In the genomic region with DNA sequence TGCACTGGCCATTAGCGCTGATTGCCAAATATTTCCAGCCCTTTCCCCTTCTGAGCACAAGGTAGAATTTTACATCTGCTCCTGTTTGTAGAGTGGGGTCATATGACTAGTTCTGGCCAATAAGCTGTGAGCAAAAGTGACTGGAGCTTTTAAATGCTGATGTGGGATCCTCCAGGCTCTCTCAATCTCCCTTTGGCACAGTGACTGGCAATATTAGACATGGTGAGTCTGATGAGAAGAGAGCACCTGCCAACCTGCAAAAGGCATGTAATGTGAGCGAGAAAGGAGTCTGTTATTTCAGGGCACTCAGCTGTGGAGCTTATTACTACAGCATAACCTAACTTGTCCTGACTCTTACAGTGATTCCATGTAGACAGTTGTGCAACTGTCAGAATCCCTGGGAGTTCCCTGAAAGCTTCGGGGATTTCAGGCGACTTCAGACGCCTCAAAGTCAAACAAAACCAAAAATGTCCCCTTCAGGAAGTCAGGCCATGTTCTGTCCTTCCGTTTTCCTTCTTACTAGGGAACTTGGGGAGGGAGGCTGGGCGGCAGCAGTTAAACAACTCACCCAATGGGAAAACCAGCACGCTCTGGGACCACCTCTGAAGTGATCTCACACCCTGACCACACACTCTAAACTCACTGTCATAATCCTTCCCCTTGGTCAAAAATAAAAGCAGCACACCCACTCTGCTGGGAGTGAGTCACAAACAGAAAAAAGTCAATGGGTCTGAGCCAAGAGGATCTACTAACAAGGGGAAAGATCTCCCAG, we compare ENCODE assay signal across 8 cellular contexts. TPM values are rescaled to one million over a fixed set of nuclear protein-coding genes. Genes with fewer than 3 reads are reported as not detected.
DNase-seq lines count a peak whose midpoint lies in the region; ATAC-seq, FAIRE-seq and TF ChIP-seq lines count a peak whose summit lies in the region.

No MANE protein-coding gene starts in this region.

- WGBS in liver: 62% methylated on average over 8 of the region's 8 CpGs

- H3K36me3 ChIP-seq in liver (ENCODE audit: control insufficient read depth in 4 of 4, insufficient read depth in 3 of 4, low read depth in 1 of 4, low read length in 3 of 4): no peaks in the 10 kb centered on the region

- peak overlapping the region; percentile 2 for H3K4me3 Mint-ChIP-seq in activated naive CD8-positive, alpha-beta T cell treated with anti-CD3 and anti-CD28 coated beads, Interleukin-2, amount 10 ng/mL, durations not matched to agents 7 days and 5 days
- H3K4me3 Mint-ChIP-seq in progenitor cell of endocrine pancreas (ENCODE audit: low read depth) (no peak overlapping the region), endothelial cell (ENCODE audit: unreplicated experiment) (no peak overlapping the region)

- H3K9me3 ChIP-seq in liver (ENCODE audit: control insufficient read depth in 4 of 4, low read length in 3 of 4): no peaks in the 10 kb centered on the region

- H3K27me3 Mint-ChIP-seq in activated naive CD8-positive, alpha-beta T cell treated with anti-CD3 and anti-CD28 coated beads, Interleukin-2, amount 10 ng/mL, durations not matched to agents 7 days and 5 days: peaks cover 13% of the 10 kb centered on the region
- H3K27me3 Mint-ChIP-seq in progenitor cell of endocrine pancreas (peaks cover 70% of the 10 kb centered on the region), endothelial cell (ENCODE audit: unreplicated experiment) (peaks cover 21% of the 10 kb centered on the region)

- peaks cover 33% of the 10 kb centered on the region for H3K4me1 Mint-ChIP-seq in activated naive CD8-positive, alpha-beta T cell treated with anti-CD3 and anti-CD28 coated beads, Interleukin-2, amount 10 ng/mL, durations not matched to agents 7 days and 5 days
- H3K4me1 Mint-ChIP-seq in progenitor cell of endocrine pancreas (ENCODE audit: low read depth) (peaks cover 7% of the 10 kb centered on the region), endothelial cell (ENCODE audit: unreplicated experiment) (peaks cover 17% of the 10 kb centered on the region)

- H3K36me3 Mint-ChIP-seq in activated naive CD8-positive, alpha-beta T cell treated with anti-CD3 and anti-CD28 coated beads, Interleukin-2, amount 10 ng/mL, durations not matched to agents 7 days and 5 days: peaks cover 2% of the 10 kb centered on the region
- H3K36me3 Mint-ChIP-seq in progenitor cell of endocrine pancreas (ENCODE audit: insufficient read depth): no peaks in the 10 kb centered on the region
- peaks cover 3% of the 10 kb centered on the region for H3K36me3 Mint-ChIP-seq in endothelial cell (ENCODE audit: low read depth, unreplicated experiment)

- H3K27me3 ChIP-seq in liver (ENCODE audit: control insufficient read depth in 4 of 4, insufficient read depth in 4 of 4, low read length in 3 of 4): no peaks in the 10 kb centered on the region

- in situ Hi-C loops in GM13976 (cut with MboI; ENCODE audit: low sequenced_read_pairs, unreplicated experiment): no loop called here

- peak; percentile 21 for ATAC-seq in activated naive CD8-positive, alpha-beta T cell treated with anti-CD3 and anti-CD28 coated beads, Interleukin-2, amount 10 ng/mL, durations not matched to agents 7 days and 5 days (ENCODE audit: low read depth)

- peak; percentile 83 for FAIRE-seq in H54 (lab: Jason Lieb, UNC)
- FAIRE-seq in urothelium cell line (lab: Jason Lieb, UNC): no peak

- peak; percentile 81 for DNase-seq in GM13976 (ENCODE audit: low spot score)
- DNase-seq in H54 (ENCODE audit: insufficient read length, low spot score): peak; percentile 93
- DNase-seq in NCI-H226: peak; percentile 98
- DNase-seq in activated naive CD8-positive, alpha-beta T cell treated with anti-CD3 and anti-CD28 coated beads, Interleukin-2, amount 10 ng/mL, durations not matched to agents 7 days and 5 days: no peak
- DNase-seq in urothelium cell line (ENCODE audit: low spot score): peak; percentile 88
- DNase-seq in progenitor cell of endocrine pancreas (ENCODE audit: low spot score, unreplicated experiment): no peak
- DNase-seq in endothelial cell (ENCODE audit: low spot score): no peak

- POLR2A ChIA-PET in activated naive CD8-positive, alpha-beta T cell treated with anti-CD3 and anti-CD28 coated beads, Interleukin-2, amount 10 ng/mL, durations not matched to agents 7 days and 5 days (lab: Charles Lee): interaction anchor here (0.5 to 2.6 kb wide), 3 partner anchors 13 to 109 kb away, joined by 3 to 8 read pairs (median 8); partner anchors contain the start of gene IKBKE

- H3K27ac Mint-ChIP-seq in activated naive CD8-positive, alpha-beta T cell treated with anti-CD3 and anti-CD28 coated beads, Interleukin-2, amount 10 ng/mL, durations not matched to agents 7 days and 5 days: peak overlapping the region; percentile 55
- H3K27ac Mint-ChIP-seq in progenitor cell of endocrine pancreas (no peak overlapping the region), endothelial cell (ENCODE audit: unreplicated experiment) (no peak overlapping the region)

- no peaks in the 10 kb centered on the region for H3K9me3 Mint-ChIP-seq in activated naive CD8-positive, alpha-beta T cell treated with anti-CD3 and anti-CD28 coated beads, Interleukin-2, amount 10 ng/mL, durations not matched to agents 7 days and 5 days
- H3K9me3 Mint-ChIP-seq in progenitor cell of endocrine pancreas (ENCODE audit: low read depth) (no peaks in the 10 kb centered on the region), endothelial cell (ENCODE audit: unreplicated experiment) (no peaks in the 10 kb centered on the region)

- no peak overlapping the region for H3K4me3 ChIP-seq in liver (ENCODE audit: low read depth in 1 of 3, low read length in 3 of 3)

- TF ChIP-seq CTCF in GM13976 (IDR thresholded peaks at IDR 0.05; ENCODE audit: borderline replicate concordance, control extremely low read depth, extremely low read depth, insufficient read depth, missing control alignments): no peak
- no peak for TF ChIP-seq CTCF in liver (IDR thresholded peaks at IDR 0.05; ENCODE audit: low read depth, low read length, missing input control)
- no peak for TF ChIP-seq CTCF in progenitor cell of endocrine pancreas (IDR thresholded peaks at IDR 0.05; ENCODE audit: unreplicated experiment)
- TF ChIP-seq CTCF in endothelial cell (IDR thresholded peaks at IDR 0.05; ENCODE audit: unreplicated experiment): no peak

- peaks cover 11 to 60% (median 43%) of the 10 kb centered on the region in 4 donors for H3K4me1 ChIP-seq in liver (ENCODE audit: control insufficient read depth in 4 of 4, insufficient read depth in 4 of 4, low read length in 3 of 4)

- TF ChIP-seq RAD21 in liver (IDR thresholded peaks at IDR 0.05): no peak

- peak overlapping the region in 1 of 2 donors; percentile 1 for H3K27ac ChIP-seq in liver (ENCODE audit: low read depth in 1 of 2, low read length in 2 of 2)

- 0 out of 2 replicates have a peak, but pooled peaks have one; percentile 6 for TF ChIP-seq POLR2A in H54 (IDR thresholded peaks at IDR 0.05; ENCODE audit: low read depth, low read length)

- no peak overlapping the region for H3K9ac ChIP-seq in liver (ENCODE audit: low read depth in 1 of 2, low read length in 2 of 2)

TF ChIP-seq in liver, 16 proteins besides CTCF, POLR2A, EP300 and RAD21 (continues in another document):
- TF ChIP-seq, protein P1, sequence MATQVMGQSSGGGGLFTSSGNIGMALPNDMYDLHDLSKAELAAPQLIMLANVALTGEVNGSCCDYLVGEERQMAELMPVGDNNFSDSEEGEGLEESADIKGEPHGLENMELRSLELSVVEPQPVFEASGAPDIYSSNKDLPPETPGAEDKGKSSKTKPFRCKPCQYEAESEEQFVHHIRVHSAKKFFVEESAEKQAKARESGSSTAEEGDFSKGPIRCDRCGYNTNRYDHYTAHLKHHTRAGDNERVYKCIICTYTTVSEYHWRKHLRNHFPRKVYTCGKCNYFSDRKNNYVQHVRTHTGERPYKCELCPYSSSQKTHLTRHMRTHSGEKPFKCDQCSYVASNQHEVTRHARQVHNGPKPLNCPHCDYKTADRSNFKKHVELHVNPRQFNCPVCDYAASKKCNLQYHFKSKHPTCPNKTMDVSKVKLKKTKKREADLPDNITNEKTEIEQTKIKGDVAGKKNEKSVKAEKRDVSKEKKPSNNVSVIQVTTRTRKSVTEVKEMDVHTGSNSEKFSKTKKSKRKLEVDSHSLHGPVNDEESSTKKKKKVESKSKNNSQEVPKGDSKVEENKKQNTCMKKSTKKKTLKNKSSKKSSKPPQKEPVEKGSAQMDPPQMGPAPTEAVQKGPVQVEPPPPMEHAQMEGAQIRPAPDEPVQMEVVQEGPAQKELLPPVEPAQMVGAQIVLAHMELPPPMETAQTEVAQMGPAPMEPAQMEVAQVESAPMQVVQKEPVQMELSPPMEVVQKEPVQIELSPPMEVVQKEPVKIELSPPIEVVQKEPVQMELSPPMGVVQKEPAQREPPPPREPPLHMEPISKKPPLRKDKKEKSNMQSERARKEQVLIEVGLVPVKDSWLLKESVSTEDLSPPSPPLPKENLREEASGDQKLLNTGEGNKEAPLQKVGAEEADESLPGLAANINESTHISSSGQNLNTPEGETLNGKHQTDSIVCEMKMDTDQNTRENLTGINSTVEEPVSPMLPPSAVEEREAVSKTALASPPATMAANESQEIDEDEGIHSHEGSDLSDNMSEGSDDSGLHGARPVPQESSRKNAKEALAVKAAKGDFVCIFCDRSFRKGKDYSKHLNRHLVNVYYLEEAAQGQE (IDR thresholded peaks at IDR 0.05): no peak
- peak; percentile 18 to 23 for TF ChIP-seq HNF4A (conservative IDR thresholded peaks at IDR 0.05)

RNA-seq across cellular contexts. Expression of gene RASSF5, which starts 3.6 kb away (rescaled TPM):
- 100 to 1,000 TPM; 211 TPM for total RNA-seq in activated naive CD8-positive, alpha-beta T cell treated with anti-CD3 and anti-CD28 coated beads, Interleukin-2, amount 10 ng/mL, durations not matched to agents 7 days and 5 days
- total RNA-seq in liver: 10 to 100 TPM in 1 of 2 donors, 1 to 10 TPM in 1; 5.8 to 10.0 TPM
- polyA plus RNA-seq in liver: 1 to 10 TPM; 4.8 to 5.2 TPM
- total RNA-seq in progenitor cell of endocrine pancreas: 7.0 and 7.9 TPM in 2 replicates
- 1.2 TPM for total RNA-seq in endothelial cell (ENCODE audit: unreplicated experiment)

RNA-seq across cellular contexts. Expression of gene IKBKE, which starts 33.5 kb away (rescaled TPM):
- total RNA-seq in activated naive CD8-positive, alpha-beta T cell treated with anti-CD3 and anti-CD28 coated beads, Interleukin-2, amount 10 ng/mL, durations not matched to agents 7 days and 5 days: 10 to 100 TPM; 83.5 to 84.0 TPM
- total RNA-seq in liver: 1 to 10 TPM; 2.0 to 3.9 TPM
- 1 to 10 TPM in 1 of 2 donors, under 1 TPM in 1; 0.81 to 1.1 TPM for polyA plus RNA-seq in liver
- 5.1 and 6.4 TPM in 2 replicates for total RNA-seq in progenitor cell of endocrine pancreas
- total RNA-seq in endothelial cell (ENCODE audit: unreplicated experiment): 20.9 TPM

Comparison
In these comparisons a context has a peak if more than half of its experiments do, and no peak if none do; other contexts are left out.
1. DNase-seq: peak in GM13976 (single experiment), H54 (single experiment), NCI-H226 (single experiment) and urothelium cell line (single experiment); none in activated naive CD8-positive, alpha-beta T cell treated with anti-CD3 and anti-CD28 coated beads, Interleukin-2, amount 10 ng/mL, durations not matched to agents 7 days and 5 days (single experiment), progenitor cell of endocrine pancreas (single experiment) and endothelial cell (single experiment).
2. RNA of gene RASSF5, which starts 3.6 kb away (total RNA-seq): 211 TPM in activated naive CD8-positive, alpha-beta T cell treated with anti-CD3 and anti-CD28 coated beads, Interleukin-2, amount 10 ng/mL, durations not matched to agents 7 days and 5 days; 5.8 to 10.0 TPM in liver, 7.0 to 7.9 TPM in progenitor cell of endocrine pancreas and 1.2 TPM in endothelial cell (single experiment); every median in the first group is over 10 times any median in the second.